ENCODE assay signal across 14 cellular contexts in genomic region chr3:23654571-23654970, GRCh38.
DNase-seq lines count a peak whose midpoint lies in the region; ATAC-seq and TF ChIP-seq lines count a peak whose summit lies in the region.
"Had no signal": no experiment of that assay in that cellular context is flagged by ENCODE, and none has a peak within 500 bp of the region (broad histone marks: within the 10 kb centered on the region; RNA-seq: fewer than 3 reads in every experiment).

No MANE protein-coding gene starts in this region.

- no peaks in the 10 kb centered on the region for H3K9me3 ChIP-seq in CD4-positive, alpha-beta memory T cell (ENCODE audit: control insufficient read depth in 1 of 2, low read length in 2 of 2)
- H3K9me3 ChIP-seq: gastroesophageal sphincter had no signal

- POLR2A ChIA-PET in CD4-positive, alpha-beta memory T cell (lab: Charles Lee; ENCODE audit: partially characterized antibody): no interaction called here

- peaks cover 0 to 1% (median 0%) of the 10 kb centered on the region in 4 donors for H3K4me1 Mint-ChIP-seq in CD4-positive, alpha-beta memory T cell
- H3K4me1 Mint-ChIP-seq in osteocyte (ENCODE audit: unreplicated experiment): peaks cover 15% of the 10 kb centered on the region
- peaks cover 5% of the 10 kb centered on the region for H3K4me1 Mint-ChIP-seq in activated T-cell treated with anti-CD3 and anti-CD28 coated beads, Interleukin-2, amount 50 U/mL, for 24 hours (ENCODE audit: low read depth)

- TF ChIP-seq CTCF in osteocyte (IDR thresholded peaks at IDR 0.05): no peak

- no peak overlapping the region for H3K27ac ChIP-seq in CD4-positive, alpha-beta memory T cell (ENCODE audit: low read depth, low read length)
- H3K27ac ChIP-seq: gastroesophageal sphincter had no signal

- H3K36me3 ChIP-seq in CD4-positive, alpha-beta memory T cell (ENCODE audit: insufficient read depth, low read length): no peaks in the 10 kb centered on the region
- H3K36me3 ChIP-seq: gastroesophageal sphincter had no signal

- H3K36me3 Mint-ChIP-seq in CD4-positive, alpha-beta memory T cell: no peaks in the 10 kb centered on the region
- H3K36me3 Mint-ChIP-seq in osteocyte (ENCODE audit: unreplicated experiment): no peaks in the 10 kb centered on the region
- H3K36me3 Mint-ChIP-seq in activated T-cell treated with anti-CD3 and anti-CD28 coated beads, Interleukin-2, amount 50 U/mL, for 24 hours (ENCODE audit: low read depth): no peaks in the 10 kb centered on the region
- H3K36me3 Mint-ChIP-seq: activated CD4-positive, alpha-beta memory T cell treated with anti-CD3 and anti-CD28 coated beads for 36 hours; activated naive CD8-positive, alpha-beta T cell treated with anti-CD3 and anti-CD28 coated beads for 36 hours had no signal

- CTCF ChIA-PET in CD4-positive, alpha-beta memory T cell (lab: Charles Lee; ENCODE audit: partially characterized antibody): no interaction called here

- H3K4me1 ChIP-seq in CD4-positive, alpha-beta memory T cell (ENCODE audit: insufficient read depth, low read length): no peaks in the 10 kb centered on the region
- H3K4me1 ChIP-seq: gastroesophageal sphincter had no signal

- DNase-seq in NCI-H128 (lab: John Stamatoyannopoulos, UW; ENCODE audit: unreplicated experiment): no peak
- no peak for DNase-seq in CD4-positive, alpha-beta memory T cell
- no peak for DNase-seq in osteocyte (ENCODE audit: extremely low spot score, unreplicated experiment)
- DNase-seq in activated T-cell treated with anti-CD3 and anti-CD28 coated beads, Interleukin-2, amount 50 U/mL, for 24 hours: no peak
- DNase-seq: activated CD4-positive, alpha-beta memory T cell treated with anti-CD3 and anti-CD28 coated beads for 36 hours; activated naive CD8-positive, alpha-beta T cell treated with anti-CD3 and anti-CD28 coated beads for 36 hours; activated T-cell treated with anti-CD3 and anti-CD28 coated beads, Interleukin-2, amount 50 U/mL, for 4 hours; posterior cingulate gyrus had no signal

- H3K4me3 Mint-ChIP-seq in CD4-positive, alpha-beta memory T cell: no peak overlapping the region
- no peak overlapping the region for H3K4me3 Mint-ChIP-seq in osteocyte (ENCODE audit: unreplicated experiment)
- no peak overlapping the region for H3K4me3 Mint-ChIP-seq in activated T-cell treated with anti-CD3 and anti-CD28 coated beads, Interleukin-2, amount 50 U/mL, for 24 hours
- H3K4me3 Mint-ChIP-seq: activated CD4-positive, alpha-beta memory T cell treated with anti-CD3 and anti-CD28 coated beads for 36 hours; activated naive CD8-positive, alpha-beta T cell treated with anti-CD3 and anti-CD28 coated beads for 36 hours; activated T-cell treated with anti-CD3 and anti-CD28 coated beads, Interleukin-2, amount 50 U/mL, for 4 hours; dendritic cell treated with granulocyte-macrophage colony-stimulating factor and Interleukin-4, amounts not matched to agents 40 ng/mL and 50 ng/mL, for 4 days had no signal

- H3K27me3 ChIP-seq in CD4-positive, alpha-beta memory T cell (ENCODE audit: insufficient read depth, low read length): no peaks in the 10 kb centered on the region
- H3K27me3 ChIP-seq: BLaER1, gastroesophageal sphincter had no signal

- no peak overlapping the region for H3K4me3 ChIP-seq in CD4-positive, alpha-beta memory T cell (ENCODE audit: low read length in 2 of 2)
- H3K4me3 ChIP-seq: BLaER1, gastroesophageal sphincter had no signal

- intact Hi-C loops in CD4-positive, alpha-beta memory T cell (cut with micrococcal nuclease): no loop called here

- H3K27ac Mint-ChIP-seq in CD4-positive, alpha-beta memory T cell: no peak overlapping the region
- H3K27ac Mint-ChIP-seq in osteocyte (ENCODE audit: unreplicated experiment): no peak overlapping the region
- H3K27ac Mint-ChIP-seq in activated T-cell treated with anti-CD3 and anti-CD28 coated beads, Interleukin-2, amount 50 U/mL, for 24 hours: no peak overlapping the region
- H3K27ac Mint-ChIP-seq: activated CD4-positive, alpha-beta memory T cell treated with anti-CD3 and anti-CD28 coated beads for 36 hours; activated naive CD8-positive, alpha-beta T cell treated with anti-CD3 and anti-CD28 coated beads for 36 hours; dendritic cell treated with granulocyte-macrophage colony-stimulating factor and Interleukin-4, amounts not matched to agents 40 ng/mL and 50 ng/mL, for 4 days had no signal

- peaks cover 2 to 12% of the 10 kb centered on the region in 2 donors for H3K27me3 Mint-ChIP-seq in CD4-positive, alpha-beta memory T cell
- no peaks in the 10 kb centered on the region for H3K27me3 Mint-ChIP-seq in osteocyte (ENCODE audit: unreplicated experiment)
- H3K27me3 Mint-ChIP-seq in activated T-cell treated with anti-CD3 and anti-CD28 coated beads, Interleukin-2, amount 50 U/mL, for 24 hours: peaks cover 6% of the 10 kb centered on the region
- H3K27me3 Mint-ChIP-seq: activated naive CD8-positive, alpha-beta T cell treated with anti-CD3 and anti-CD28 coated beads for 36 hours had no signal

- H3K9me3 Mint-ChIP-seq in CD4-positive, alpha-beta memory T cell: peaks cover 3 to 7% (median 5%) of the 10 kb centered on the region in 8 donors
- peaks cover 5% of the 10 kb centered on the region for H3K9me3 Mint-ChIP-seq in osteocyte (ENCODE audit: unreplicated experiment)
- H3K9me3 Mint-ChIP-seq in activated T-cell treated with anti-CD3 and anti-CD28 coated beads, Interleukin-2, amount 50 U/mL, for 24 hours: peaks cover 5% of the 10 kb centered on the region

- ATAC-seq in GM18909 (IDR thresholded peaks at IDR 0.05; ENCODE audit: poor library complexity, unreplicated experiment): peak; percentile 32
- peak; percentile 35 for ATAC-seq in GM21576 (IDR thresholded peaks at IDR 0.05; ENCODE audit: unreplicated experiment)
- peak; percentile 23 for ATAC-seq in HG03565 (IDR thresholded peaks at IDR 0.05; ENCODE audit: unreplicated experiment)
- ATAC-seq: activated T-cell treated with anti-CD3 and anti-CD28 coated beads, Interleukin-2, amount 50 U/mL, for 4 hours; gastroesophageal sphincter had no signal
